In the genomic region with DNA sequence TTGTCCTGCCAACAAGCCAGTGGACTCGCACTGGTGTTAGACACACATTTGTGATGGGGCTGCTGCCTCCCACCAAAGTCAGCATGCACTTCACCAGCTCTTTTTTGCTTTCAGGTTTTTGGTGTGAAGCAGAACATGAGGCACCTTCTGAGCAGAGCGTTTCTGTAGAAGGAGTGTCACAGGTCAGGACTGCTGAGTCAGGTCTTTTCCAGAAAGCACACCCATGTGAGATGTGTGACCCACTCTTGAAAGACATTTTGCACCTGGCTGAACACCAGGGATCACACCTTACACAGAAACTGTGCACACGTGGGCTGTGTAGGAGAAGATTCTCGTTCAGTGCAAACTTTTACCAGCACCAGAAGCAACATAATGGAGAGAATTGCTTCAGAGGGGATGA, we compare ENCODE assay signal across 16 cellular contexts. TPM values are rescaled to one million over a fixed set of nuclear protein-coding genes. Genes with fewer than 3 reads are reported as not detected.
DNase-seq lines count a peak whose midpoint lies in the region; ATAC-seq, FAIRE-seq and TF ChIP-seq lines count a peak whose summit lies in the region.
"Had no signal": no experiment of that assay in that cellular context is flagged by ENCODE, and none has a peak within 500 bp of the region (broad histone marks: within the 10 kb centered on the region; RNA-seq: fewer than 3 reads in every experiment).

No MANE protein-coding gene starts in this region.

- H3K79me2 ChIP-seq in HepG2 (ENCODE audit: insufficient read depth, low read length) (peaks cover 27% of the 10 kb centered on the region), trophoblast cell (ENCODE audit: control insufficient read depth, insufficient read depth, low read length, poor library complexity) (peaks cover 7% of the 10 kb centered on the region)

- H2BK5ac ChIP-seq in trophoblast cell (ENCODE audit: low read depth, low read length, poor library complexity), result no peak overlapping the region

- H3K4me2 ChIP-seq in HepG2 (ENCODE audit: low read depth, low read length) (no peak overlapping the region), trophoblast cell (ENCODE audit: low read length) (no peak overlapping the region)

- no peak for DNase-seq in HepG2 (ENCODE audit: low spot score)
- DNase-seq in right lobe of liver, result no peak
- no peak for DNase-seq in trophoblast cell
- no peak for DNase-seq in epidermal melanocyte (ENCODE audit: insufficient read length, low spot score)
- DNase-seq: 8988T; BE2C; C1 segment of cervical spinal cord; Caco-2; CD4-positive, CD25-positive, alpha-beta regulatory T cell; H9 had no signal

- H4K12ac ChIP-seq in trophoblast cell (ENCODE audit: low read depth, low read length), result no peak overlapping the region

- TF ChIP-seq EP300 in HepG2 (IDR thresholded peaks at IDR 0.05; ENCODE audit: low read depth in 2 of 2, low read length in 2 of 2) (no peak), HepG2 (CRISPR knock-in tag; IDR thresholded peaks at IDR 0.05; ENCODE audit: borderline replicate concordance) (no peak)

- TF ChIP-seq CTCF in HepG2 (CRISPR knock-in tag; IDR thresholded peaks at IDR 0.05) (no peak), right lobe of liver (IDR thresholded peaks at IDR 0.05) (no peak), liver (IDR thresholded peaks at IDR 0.05; ENCODE audit: low read depth, low read length, missing input control) (no peak)

- TF ChIP-seq RAD21 in HepG2 (CRISPR knock-in tag; IDR thresholded peaks at IDR 0.05) (no peak), liver (IDR thresholded peaks at IDR 0.05) (no peak)

- H3K4me1 ChIP-seq in HepG2 (ENCODE audit: insufficient read depth, low read length) (peaks cover 20% of the 10 kb centered on the region), right lobe of liver (peaks cover 0 to 8% (median 3%) of the 10 kb centered on the region in 4 donors), liver (ENCODE audit: control insufficient read depth in 4 of 4, insufficient read depth in 4 of 4, low read length in 3 of 4) (peaks cover 3 to 20% (median 11%) of the 10 kb centered on the region in 4 donors), trophoblast cell (ENCODE audit: control insufficient read depth in 1 of 2, insufficient read depth in 2 of 2, low read length in 2 of 2) (peaks cover 4 to 9% of the 10 kb centered on the region in 2 experiments)
- H3K4me1 ChIP-seq: BE2C, Caco-2 had no signal

- intact Hi-C loops in HepG2 (cut with micrococcal nuclease; ENCODE audit: unreplicated experiment) (no loop called here), right lobe of liver (cut with DNase I) (no loop called here)

- H3K4me3 ChIP-seq in HepG2 (replicated peaks in 1 of 3; ENCODE audit: insufficient read depth in 1 of 3, low read depth in 2 of 3, low read length in 3 of 3), result no peak overlapping the region
- no peak overlapping the region for H3K4me3 ChIP-seq in right lobe of liver
- peak overlapping the region in 2 of 3 donors; percentile 47 to 69 for H3K4me3 ChIP-seq in liver (ENCODE audit: low read depth in 1 of 3, low read length in 3 of 3)
- H3K4me3 ChIP-seq in trophoblast cell (ENCODE audit: low read depth, low read length), result no peak overlapping the region

- H2AK5ac ChIP-seq in trophoblast cell (ENCODE audit: low read length), result no peak overlapping the region

- no peak overlapping the region for H2BK12ac ChIP-seq in trophoblast cell (ENCODE audit: low read length)

- H4K20me1 ChIP-seq in HepG2 (ENCODE audit: insufficient read depth, low read length), result no peaks in the 10 kb centered on the region

- CTCF ChIA-PET in HepG2 (lab: Yijun Ruan, JAX; ENCODE audit: low intra/inter-chr PET ratio, low total read pairs), result no interaction called here

- H3K27me3 ChIP-seq in HepG2 (ENCODE audit: control insufficient read depth in 1 of 2, insufficient read depth in 2 of 2, low read length in 2 of 2) (no peaks in the 10 kb centered on the region; a peak in 1 of 5 replicates), right lobe of liver (no peaks in the 10 kb centered on the region), liver (ENCODE audit: control insufficient read depth in 4 of 4, insufficient read depth in 4 of 4, low read length in 3 of 4) (no peaks in the 10 kb centered on the region), trophoblast cell (ENCODE audit: insufficient read depth, low read length) (no peaks in the 10 kb centered on the region)
- H3K27me3 ChIP-seq: BE2C had no signal

- no peak overlapping the region for H3K27ac ChIP-seq in HepG2 (ENCODE audit: extremely low read length, insufficient read depth, low read length)
- H3K27ac ChIP-seq in right lobe of liver, result no peak overlapping the region
- H3K27ac ChIP-seq in liver (ENCODE audit: low read depth in 1 of 2, low read length in 2 of 2), result no peak overlapping the region
- H3K27ac ChIP-seq in trophoblast cell (ENCODE audit: low read depth, low read length), result no peak overlapping the region

- no peak overlapping the region for H3K4ac ChIP-seq in trophoblast cell (ENCODE audit: low read depth, low read length)

- ATAC-seq in HepG2, result no peak
- no peak for ATAC-seq in right lobe of liver

- peaks cover 3% of the 10 kb centered on the region for H3K79me1 ChIP-seq in trophoblast cell (ENCODE audit: low read length)

- POLR2A ChIA-PET in HepG2 (lab: Yijun Ruan, JAX), result no interaction called here

- no peak overlapping the region for H2AFZ ChIP-seq in HepG2 (ENCODE audit: low read length)
- no peak overlapping the region for H2AFZ ChIP-seq in trophoblast cell (ENCODE audit: insufficient read depth, low read length, poor library complexity)

- TF ChIP-seq POLR2A in HepG2 (IDR thresholded peaks at IDR 0.05; ENCODE audit: insufficient read depth in 1 of 2, low read depth in 2 of 2, low read length in 2 of 2) (no peak), right lobe of liver (IDR thresholded peaks at IDR 0.05) (no peak)

- H3K23ac ChIP-seq in trophoblast cell (ENCODE audit: low read length), result no peak overlapping the region

- no peak for FAIRE-seq in HepG2 (lab: Jason Lieb, UNC)
- FAIRE-seq: D721Med, G401.6, GM12891, GM19239, H1 had no signal

- no peak overlapping the region for H2BK120ac ChIP-seq in trophoblast cell (ENCODE audit: insufficient read depth, low read length, poor library complexity)

- H3K9me3 ChIP-seq in HepG2 (ENCODE audit: low read length), result no peaks in the 10 kb centered on the region
- peaks cover 0 to 13% (median 4%) of the 10 kb centered on the region in 4 donors for H3K9me3 ChIP-seq in right lobe of liver
- H3K9me3 ChIP-seq in liver (ENCODE audit: control insufficient read depth in 4 of 4, low read length in 3 of 4), result peaks cover 31 to 65% (median 61%) of the 10 kb centered on the region in 4 donors
- no peaks in the 10 kb centered on the region for H3K9me3 ChIP-seq in trophoblast cell (ENCODE audit: insufficient read depth, low read depth, low read length)
- H3K9me3 ChIP-seq: BE2C, Caco-2 had no signal

- H4K91ac ChIP-seq in trophoblast cell (ENCODE audit: low read depth, low read length), result no peak overlapping the region

- in situ Hi-C loops in HepG2 (cut with HindIII; ENCODE audit: extremely low pct_ligation_motif_present, low pct_unique_long_range_greater_than_20kb), result no loop called here

- H3K18ac ChIP-seq in trophoblast cell (ENCODE audit: low read length), result no peak overlapping the region

- H3K14ac ChIP-seq in trophoblast cell (ENCODE audit: low read length), result no peak overlapping the region

- BruUV-seq in HepG2 (replicated peaks; lab: Mats Ljungman, UMichigan), result no TSS peak

- 98% methylated on average over 4 of the region's 4 CpGs for WGBS in HepG2 (ENCODE audit: low lambda C conversion rate)
- WGBS in right lobe of liver (ENCODE audit: insufficient coverage, low coverage, low lambda C conversion rate, missing lambda C conversion rate), result 88% methylated on average over 3 of the region's 4 CpGs
- WGBS in liver, result 97% methylated on average over 4 of the region's 4 CpGs
- no CpG with 5 or more reads among the region's 4 CpGs for WGBS in trophoblast cell (ENCODE audit: extremely low coverage, insufficient coverage, insufficient read length)

- no peak overlapping the region for H4K8ac ChIP-seq in trophoblast cell (ENCODE audit: low read depth, low read length)

- no peak overlapping the region for H3K9ac ChIP-seq in HepG2 (ENCODE audit: insufficient read depth, low read depth, low read length)
- H3K9ac ChIP-seq in liver (ENCODE audit: low read depth in 1 of 2, low read length in 2 of 2), result no peak overlapping the region
- H3K9ac ChIP-seq in trophoblast cell (ENCODE audit: low read length), result no peak overlapping the region

- H3K36me3 ChIP-seq in HepG2 (replicated peaks in 1 of 2; ENCODE audit: control insufficient read depth in 1 of 2, insufficient read depth in 2 of 2, low read length in 2 of 2) (peaks cover 9 to 62% of the 10 kb centered on the region in 2 experiments), right lobe of liver (peaks cover 0 to 35% (median 19%) of the 10 kb centered on the region in 4 donors), liver (ENCODE audit: control insufficient read depth in 4 of 4, insufficient read depth in 3 of 4, low read depth in 1 of 4, low read length in 3 of 4) (peaks cover 7 to 58% (median 53%) of the 10 kb centered on the region in 4 donors), trophoblast cell (ENCODE audit: control insufficient read depth in 1 of 2, insufficient read depth in 2 of 2, low read length in 2 of 2) (peaks cover 26 to 55% of the 10 kb centered on the region in 2 experiments)

RNA-seq across cellular contexts. Expression of a gene that starts 4.8 kb away (rescaled TPM):
- total RNA-seq in HepG2 (2016; rRNA removed; fragmentation: Illumina TruSeq; extraction: Trizol) (8.0 and 9.5 TPM in 2 replicates), right lobe of liver (1 to 10 TPM; 1.5 to 2.8 (median 2.1) TPM), liver (1 to 10 TPM; 3.2 to 5.6 TPM)
- total RNA-seq in HepG2 (2016; cell fraction: cytosol; rRNA removed; fragmentation: Illumina TruSeq; extraction: Trizol; ENCODE audit: low read depth), result 0.61 and 1.1 TPM in 2 replicates
- 7.7 and 8.9 TPM in 2 replicates for total RNA-seq in HepG2 (2016; cell fraction: insoluble cytoplasmic fraction; rRNA removed; fragmentation: Illumina TruSeq; extraction: Trizol)
- total RNA-seq in HepG2 (2016; cell fraction: membrane; rRNA removed; fragmentation: Illumina TruSeq; extraction: Trizol), result 3.0 and 3.4 TPM in 2 replicates
- total RNA-seq in HepG2 (2016; cell fraction: nucleus; rRNA removed; fragmentation: Illumina TruSeq; extraction: Trizol), result 5.9 and 7.0 TPM in 2 replicates
- polyA plus RNA-seq in HepG2 (2011; rRNA removed) (3.4 and 3.6 TPM in 2 replicates), liver (1 to 10 TPM in 1 of 2 donors, under 1 TPM in 1; 0.90 to 1.3 TPM)
- polyA plus RNA-seq in HepG2 (2011; cell fraction: cytosol; rRNA removed), result 1.8 and 2.7 TPM in 2 replicates
- polyA plus RNA-seq in HepG2 (2011; cell fraction: nucleus; rRNA removed), result 3.0 and 4.8 TPM in 2 replicates
- polyA plus RNA-seq in HepG2 (2012), result 3.5 and 4.1 TPM in 2 replicates
- polyA plus RNA-seq in HepG2 (2016; cell fraction: cytosol; fragmentation: Illumina TruSeq; extraction: Trizol; ENCODE audit: low read depth), result 0.17 TPM in 2 replicates
- 4.3 and 4.6 TPM in 2 replicates for polyA plus RNA-seq in HepG2 (2016; cell fraction: insoluble cytoplasmic fraction; fragmentation: Illumina TruSeq; extraction: Trizol; ENCODE audit: low read depth)
- 0.69 and 0.74 TPM in 2 replicates for polyA plus RNA-seq in HepG2 (2016; cell fraction: membrane; fragmentation: Illumina TruSeq; extraction: Trizol; ENCODE audit: low read depth)
- polyA plus RNA-seq in HepG2 (2016; cell fraction: nucleus; fragmentation: Illumina TruSeq; extraction: Trizol; ENCODE audit: insufficient read depth, low read depth), result 7.8 and 9.4 TPM in 2 replicates
- 8.4 and 9.2 TPM in 2 replicates for polyA minus RNA-seq in HepG2 (2011; rRNA and poly(A)+ RNA removed; ENCODE audit: low replicate concordance)
- polyA minus RNA-seq in HepG2 (2011; cell fraction: cytosol; rRNA and poly(A)+ RNA removed), result 4.4 and 6.1 TPM in 2 replicates
- polyA minus RNA-seq in HepG2 (2011; cell fraction: nucleus; rRNA and poly(A)+ RNA removed), result 3.9 and 5.5 TPM in 2 replicates
- 4.5 and 4.7 TPM in 2 replicates for polyA plus RNA-seq in trophoblast cell (2013)

RNA-seq across cellular contexts. Expression of a gene that starts 7.4 kb away (rescaled TPM):
- 13.3 and 20.5 TPM in 2 replicates for total RNA-seq in HepG2 (2016; rRNA removed; fragmentation: Illumina TruSeq; extraction: Trizol)
- total RNA-seq in HepG2 (2016; cell fraction: cytosol; rRNA removed; fragmentation: Illumina TruSeq; extraction: Trizol; ENCODE audit: low read depth), result 6.0 and 7.5 TPM in 2 replicates
- total RNA-seq in HepG2 (2016; cell fraction: insoluble cytoplasmic fraction; rRNA removed; fragmentation: Illumina TruSeq; extraction: Trizol), result 14.1 and 20.3 TPM in 2 replicates
- total RNA-seq in HepG2 (2016; cell fraction: membrane; rRNA removed; fragmentation: Illumina TruSeq; extraction: Trizol), result 5.7 and 5.9 TPM in 2 replicates
- 7.0 and 7.7 TPM in 2 replicates for total RNA-seq in HepG2 (2016; cell fraction: nucleus; rRNA removed; fragmentation: Illumina TruSeq; extraction: Trizol)
- 16.8 and 17.7 TPM in 2 replicates for polyA plus RNA-seq in HepG2 (2011; rRNA removed)
- polyA plus RNA-seq in HepG2 (2011; cell fraction: cytosol; rRNA removed), result 19.8 and 24.4 TPM in 2 replicates
- 3.5 and 5.8 TPM in 2 replicates for polyA plus RNA-seq in HepG2 (2011; cell fraction: nucleus; rRNA removed)
- polyA plus RNA-seq in HepG2 (2012), result 12.0 and 12.7 TPM in 2 replicates
- 3.7 and 5.0 TPM in 2 replicates for polyA plus RNA-seq in HepG2 (2016; cell fraction: cytosol; fragmentation: Illumina TruSeq; extraction: Trizol; ENCODE audit: low read depth)
- 20.2 and 24.5 TPM in 2 replicates for polyA plus RNA-seq in HepG2 (2016; cell fraction: insoluble cytoplasmic fraction; fragmentation: Illumina TruSeq; extraction: Trizol; ENCODE audit: low read depth)
- polyA plus RNA-seq in HepG2 (2016; cell fraction: membrane; fragmentation: Illumina TruSeq; extraction: Trizol; ENCODE audit: low read depth), result 2.9 TPM in 2 replicates
- 10.9 and 11.1 TPM in 2 replicates for polyA plus RNA-seq in HepG2 (2016; cell fraction: nucleus; fragmentation: Illumina TruSeq; extraction: Trizol; ENCODE audit: insufficient read depth, low read depth)
- 6.7 and 11.3 TPM in 2 replicates for polyA minus RNA-seq in HepG2 (2011; rRNA and poly(A)+ RNA removed; ENCODE audit: low replicate concordance)
- 1.8 and 6.1 TPM in 2 replicates for polyA minus RNA-seq in HepG2 (2011; cell fraction: cytosol; rRNA and poly(A)+ RNA removed)
- polyA minus RNA-seq in HepG2 (2011; cell fraction: nucleus; rRNA and poly(A)+ RNA removed), result 3.6 and 6.2 TPM in 2 replicates
- 10 to 100 TPM in 1 of 6 experiments, 1 to 10 TPM in 5; 1.1 to 10.8 (median 3.1) TPM for total RNA-seq in right lobe of liver
- 1 to 10 TPM; 2.8 to 6.1 TPM for total RNA-seq in liver
- polyA plus RNA-seq in liver, result 1 to 10 TPM; 3.1 to 4.2 TPM
- polyA plus RNA-seq in trophoblast cell (2013), result 35.4 and 37.2 TPM in 2 replicates

RNA-seq across cellular contexts. Expression of a gene that starts 7.4 kb away (rescaled TPM):
- 2.1 and 2.6 TPM in 2 replicates for total RNA-seq in HepG2 (2016; rRNA removed; fragmentation: Illumina TruSeq; extraction: Trizol)
- 0.40 and 0.44 TPM in 2 replicates for total RNA-seq in HepG2 (2016; cell fraction: cytosol; rRNA removed; fragmentation: Illumina TruSeq; extraction: Trizol; ENCODE audit: low read depth)
- 2.2 and 2.6 TPM in 2 replicates for total RNA-seq in HepG2 (2016; cell fraction: insoluble cytoplasmic fraction; rRNA removed; fragmentation: Illumina TruSeq; extraction: Trizol)
- total RNA-seq in HepG2 (2016; cell fraction: membrane; rRNA removed; fragmentation: Illumina TruSeq; extraction: Trizol), result 1.0 TPM in 2 replicates
- 3.1 and 4.6 TPM in 2 replicates for total RNA-seq in HepG2 (2016; cell fraction: nucleus; rRNA removed; fragmentation: Illumina TruSeq; extraction: Trizol)
- polyA plus RNA-seq in HepG2 (2011; rRNA removed), result 2.0 and 2.2 TPM in 2 replicates
- 0.71 and 1.3 TPM in 2 replicates for polyA plus RNA-seq in HepG2 (2011; cell fraction: cytosol; rRNA removed)
- 3.0 and 5.3 TPM in 2 replicates for polyA plus RNA-seq in HepG2 (2011; cell fraction: nucleus; rRNA removed)
- 2.5 TPM in 2 replicates for polyA plus RNA-seq in HepG2 (2012)
- 0.24 and 0.31 TPM in 2 replicates for polyA plus RNA-seq in HepG2 (2016; cell fraction: cytosol; fragmentation: Illumina TruSeq; extraction: Trizol; ENCODE audit: low read depth)
- 1.3 and 1.4 TPM in 2 replicates for polyA plus RNA-seq in HepG2 (2016; cell fraction: insoluble cytoplasmic fraction; fragmentation: Illumina TruSeq; extraction: Trizol; ENCODE audit: low read depth)
- polyA plus RNA-seq in HepG2 (2016; cell fraction: membrane; fragmentation: Illumina TruSeq; extraction: Trizol; ENCODE audit: low read depth), result 0.37 and 0.50 TPM in 2 replicates
- 4.6 and 5.6 TPM in 2 replicates for polyA plus RNA-seq in HepG2 (2016; cell fraction: nucleus; fragmentation: Illumina TruSeq; extraction: Trizol; ENCODE audit: insufficient read depth, low read depth)
- 4.5 and 5.7 TPM in 2 replicates for polyA minus RNA-seq in HepG2 (2011; rRNA and poly(A)+ RNA removed; ENCODE audit: low replicate concordance)
- 2.1 and 2.2 TPM in 2 replicates for polyA minus RNA-seq in HepG2 (2011; cell fraction: cytosol; rRNA and poly(A)+ RNA removed)
- polyA minus RNA-seq in HepG2 (2011; cell fraction: nucleus; rRNA and poly(A)+ RNA removed), result 4.8 and 6.3 TPM in 2 replicates
- 1 to 10 TPM in 2 of 6 experiments, under 1 TPM in 4; 0.31 to 1.6 (median 0.93) TPM for total RNA-seq in right lobe of liver
- total RNA-seq in liver, result 1 to 10 TPM; 1.7 to 1.8 TPM
- polyA plus RNA-seq in liver, result under 1 TPM; 0.22 to 0.33 TPM
- 1.3 and 1.6 TPM in 2 replicates for polyA plus RNA-seq in trophoblast cell (2013)

RNA-seq across cellular contexts. Expression of a gene that starts 33.7 kb away (rescaled TPM):
- total RNA-seq in HepG2 (2016; rRNA removed; fragmentation: Illumina TruSeq; extraction: Trizol) (24.9 and 29.4 TPM in 2 replicates), right lobe of liver (1 to 10 TPM; 2.3 to 7.0 (median 4.8) TPM), liver (10 to 100 TPM in 1 of 2 donors, 1 to 10 TPM in 1; 7.3 to 13.9 TPM)
- total RNA-seq in HepG2 (2016; cell fraction: cytosol; rRNA removed; fragmentation: Illumina TruSeq; extraction: Trizol; ENCODE audit: low read depth), result 2.4 and 4.3 TPM in 2 replicates
- 27.4 and 29.3 TPM in 2 replicates for total RNA-seq in HepG2 (2016; cell fraction: insoluble cytoplasmic fraction; rRNA removed; fragmentation: Illumina TruSeq; extraction: Trizol)
- total RNA-seq in HepG2 (2016; cell fraction: membrane; rRNA removed; fragmentation: Illumina TruSeq; extraction: Trizol), result 11.2 and 12.3 TPM in 2 replicates
- 31.8 and 35.6 TPM in 2 replicates for total RNA-seq in HepG2 (2016; cell fraction: nucleus; rRNA removed; fragmentation: Illumina TruSeq; extraction: Trizol)
- polyA plus RNA-seq in HepG2 (2011; rRNA removed) (19.5 and 19.6 TPM in 2 replicates), liver (1 to 10 TPM; 1.8 to 3.4 TPM)
- polyA plus RNA-seq in HepG2 (2011; cell fraction: cytosol; rRNA removed), result 11.8 and 12.3 TPM in 2 replicates
- 31.4 and 37.4 TPM in 2 replicates for polyA plus RNA-seq in HepG2 (2011; cell fraction: nucleus; rRNA removed)
- 11.6 and 12.0 TPM in 2 replicates for polyA plus RNA-seq in HepG2 (2012)
- 0.79 and 1.1 TPM in 2 replicates for polyA plus RNA-seq in HepG2 (2016; cell fraction: cytosol; fragmentation: Illumina TruSeq; extraction: Trizol; ENCODE audit: low read depth)
- polyA plus RNA-seq in HepG2 (2016; cell fraction: insoluble cytoplasmic fraction; fragmentation: Illumina TruSeq; extraction: Trizol; ENCODE audit: low read depth), result 15.8 and 17.0 TPM in 2 replicates
- 3.6 and 4.5 TPM in 2 replicates for polyA plus RNA-seq in HepG2 (2016; cell fraction: membrane; fragmentation: Illumina TruSeq; extraction: Trizol; ENCODE audit: low read depth)
- 45.4 and 45.8 TPM in 2 replicates for polyA plus RNA-seq in HepG2 (2016; cell fraction: nucleus; fragmentation: Illumina TruSeq; extraction: Trizol; ENCODE audit: insufficient read depth, low read depth)
- 15.8 and 36.1 TPM in 2 replicates for polyA minus RNA-seq in HepG2 (2011; rRNA and poly(A)+ RNA removed; ENCODE audit: low replicate concordance)
- polyA minus RNA-seq in HepG2 (2011; cell fraction: cytosol; rRNA and poly(A)+ RNA removed), result 10.5 and 13.1 TPM in 2 replicates
- polyA minus RNA-seq in HepG2 (2011; cell fraction: nucleus; rRNA and poly(A)+ RNA removed), result 30.3 and 34.6 TPM in 2 replicates
- polyA plus RNA-seq in trophoblast cell (2013), result 6.4 and 7.2 TPM in 2 replicates

RNA-seq across cellular contexts. Expression of a gene that starts 35.6 kb away (rescaled TPM):
- total RNA-seq in HepG2 (2016; rRNA removed; fragmentation: Illumina TruSeq; extraction: Trizol) (8.9 and 10.4 TPM in 2 replicates), right lobe of liver (1 to 10 TPM; 1.9 to 2.7 (median 2.4) TPM), liver (1 to 10 TPM; 3.8 to 8.4 TPM)
- total RNA-seq in HepG2 (2016; cell fraction: cytosol; rRNA removed; fragmentation: Illumina TruSeq; extraction: Trizol; ENCODE audit: low read depth), result 0.62 and 0.81 TPM in 2 replicates
- total RNA-seq in HepG2 (2016; cell fraction: insoluble cytoplasmic fraction; rRNA removed; fragmentation: Illumina TruSeq; extraction: Trizol), result 8.0 and 9.3 TPM in 2 replicates
- 4.5 and 4.7 TPM in 2 replicates for total RNA-seq in HepG2 (2016; cell fraction: membrane; rRNA removed; fragmentation: Illumina TruSeq; extraction: Trizol)
- 5.9 and 6.1 TPM in 2 replicates for total RNA-seq in HepG2 (2016; cell fraction: nucleus; rRNA removed; fragmentation: Illumina TruSeq; extraction: Trizol)
- polyA plus RNA-seq in HepG2 (2011; rRNA removed) (2.1 and 2.5 TPM in 2 replicates), liver (under 1 TPM; 0.38 to 0.58 TPM)
- polyA plus RNA-seq in HepG2 (2011; cell fraction: cytosol; rRNA removed), result 1.0 and 1.6 TPM in 2 replicates
- polyA plus RNA-seq in HepG2 (2011; cell fraction: nucleus; rRNA removed), result 1.9 and 2.4 TPM in 2 replicates
- 1.3 and 1.8 TPM in 2 replicates for polyA plus RNA-seq in HepG2 (2012)
- polyA plus RNA-seq in HepG2 (2016; cell fraction: cytosol; fragmentation: Illumina TruSeq; extraction: Trizol; ENCODE audit: low read depth), result 0.15 TPM in 2 replicates
- polyA plus RNA-seq in HepG2 (2016; cell fraction: insoluble cytoplasmic fraction; fragmentation: Illumina TruSeq; extraction: Trizol; ENCODE audit: low read depth), result 3.1 TPM in 2 replicates
- polyA plus RNA-seq in HepG2 (2016; cell fraction: membrane; fragmentation: Illumina TruSeq; extraction: Trizol; ENCODE audit: low read depth), result 0.85 and 0.98 TPM in 2 replicates
- 3.5 and 4.7 TPM in 2 replicates for polyA plus RNA-seq in HepG2 (2016; cell fraction: nucleus; fragmentation: Illumina TruSeq; extraction: Trizol; ENCODE audit: insufficient read depth, low read depth)
- polyA minus RNA-seq in HepG2 (2011; rRNA and poly(A)+ RNA removed; ENCODE audit: low replicate concordance), result 4.9 and 6.1 TPM in 2 replicates
- polyA minus RNA-seq in HepG2 (2011; cell fraction: cytosol; rRNA and poly(A)+ RNA removed), result 4.7 and 6.4 TPM in 2 replicates
- polyA minus RNA-seq in HepG2 (2011; cell fraction: nucleus; rRNA and poly(A)+ RNA removed), result 6.3 and 11.8 TPM in 2 replicates
- 2.5 and 2.7 TPM in 2 replicates for polyA plus RNA-seq in trophoblast cell (2013)

Comparison
In these comparisons a context has a peak if more than half of its experiments do, and no peak if none do; other contexts are left out.
1. H3K4me3 ChIP-seq: peak in liver (2 of 3); none in HepG2 (0 of 3), right lobe of liver (0 of 3) and trophoblast cell (single experiment).